In genomic region chr1:65289449-65289848, GRCh38 we compare ENCODE assay signal across 13 cellular contexts.
DNase-seq lines count a peak whose midpoint lies in the region; ATAC-seq lines count a peak whose summit lies in the region.
"Had no signal": no experiment of that assay in that cellular context is flagged by ENCODE, and none has a peak within 500 bp of the region (broad histone marks: within the 10 kb centered on the region; RNA-seq: fewer than 3 reads in every experiment).

No MANE protein-coding gene starts in this region.

- DNase-seq in GM03348 (ENCODE audit: low spot score) (no peak), hepatic stellate cell (ENCODE audit: low spot score) (no peak), AG08396 (ENCODE audit: low spot score) (no peak), DMS 273 treated with DMSO at 0.1 percent for 48 hours (lab: John Stamatoyannopoulos, UW) (no peak)
- DNase-seq: activated naive CD8-positive, alpha-beta T cell treated with anti-CD3 and anti-CD28 coated beads, Interleukin-2, amount 10 ng/mL, durations not matched to agents 7 days and 5 days; heart right ventricle; left colon; NCI-H1436; NCI-H524 treated with DMSO at 0.1 percent for 48 hours had no signal

- ATAC-seq in GM18858 (IDR thresholded peaks at IDR 0.05; ENCODE audit: unreplicated experiment) (peak; percentile 81), GM21381 (IDR thresholded peaks at IDR 0.05; ENCODE audit: unreplicated experiment) (peak; percentile 74), HG02943 (IDR thresholded peaks at IDR 0.05; ENCODE audit: low read depth, unreplicated experiment) (peak; percentile 57), HG03558 (IDR thresholded peaks at IDR 0.05; ENCODE audit: extremely low read depth, unreplicated experiment) (peak; percentile 77)
- ATAC-seq: heart right ventricle, left colon had no signal
